10 cellular contexts compared by ENCODE assay signal in the genomic region with DNA sequence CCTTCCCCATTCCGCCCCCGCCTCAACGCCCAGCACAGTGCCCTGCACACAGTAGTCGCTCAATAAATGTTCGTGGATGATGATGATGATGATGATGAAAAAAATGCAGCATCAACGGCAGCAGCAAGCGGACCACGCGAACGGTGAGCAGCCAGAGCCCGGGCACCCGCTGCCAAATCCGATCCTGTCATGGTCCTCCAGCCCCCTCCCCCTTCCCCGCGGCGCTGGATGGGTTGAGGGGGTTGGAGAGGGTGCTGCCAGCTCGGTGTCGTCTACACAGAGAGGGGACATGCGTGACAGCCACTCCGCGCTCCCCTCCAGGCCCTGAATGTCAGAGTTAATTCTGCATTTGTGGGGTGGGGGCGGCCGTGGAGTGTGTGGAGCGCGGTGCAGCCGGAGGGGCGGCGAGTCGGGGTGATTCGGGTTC. TPM values are rescaled to one million over a fixed set of nuclear protein-coding genes. Genes with fewer than 3 reads are reported as not detected.
DNase-seq lines count a peak whose midpoint lies in the region; ATAC-seq, FAIRE-seq and TF ChIP-seq lines count a peak whose summit lies in the region.
"Had no signal": no experiment of that assay in that cellular context is flagged by ENCODE, and none has a peak within 500 bp of the region (broad histone marks: within the 10 kb centered on the region; RNA-seq: fewer than 3 reads in every experiment).

No MANE protein-coding gene starts in this region.

- peak overlapping the region; percentile 26 for H3K4me3 ChIP-seq in choroid plexus epithelial cell (ENCODE audit: low read depth, low read length)

- FAIRE-seq in frontal cortex (lab: Jason Lieb, UNC) = no peak

- H3K4me3 Mint-ChIP-seq in activated T-cell treated with anti-CD3 and anti-CD28 coated beads, Interleukin-2, amount 50 U/mL, for 4 hours = peak overlapping the region; percentile 35
- H3K4me3 Mint-ChIP-seq in mesothelial cell of epicardium (peak overlapping the region; percentile 66), type B pancreatic cell (peak overlapping the region; percentile 83)

- no peak overlapping the region for H3K27ac Mint-ChIP-seq in mesothelial cell of epicardium
- no peak overlapping the region for H3K27ac Mint-ChIP-seq in type B pancreatic cell

- H3K27me3 Mint-ChIP-seq in activated T-cell treated with anti-CD3 and anti-CD28 coated beads, Interleukin-2, amount 50 U/mL, for 4 hours (ENCODE audit: low read depth) = peaks cover 54% of the 10 kb centered on the region
- peaks cover 42% of the 10 kb centered on the region for H3K27me3 Mint-ChIP-seq in mesothelial cell of epicardium (ENCODE audit: low read depth)
- H3K27me3 Mint-ChIP-seq in type B pancreatic cell = peaks cover 52% of the 10 kb centered on the region

- no peak for ATAC-seq in activated T-cell treated with anti-CD3 and anti-CD28 coated beads, Interleukin-2, amount 50 U/mL, for 4 hours
- no peak for ATAC-seq in HG02763 (IDR thresholded peaks at IDR 0.05; ENCODE audit: unreplicated experiment)

- H3K9me3 Mint-ChIP-seq in activated T-cell treated with anti-CD3 and anti-CD28 coated beads, Interleukin-2, amount 50 U/mL, for 4 hours = no peaks in the 10 kb centered on the region
- H3K9me3 Mint-ChIP-seq in mesothelial cell of epicardium (no peaks in the 10 kb centered on the region), type B pancreatic cell (no peaks in the 10 kb centered on the region)

- TF ChIP-seq CTCF in choroid plexus epithelial cell (conservative IDR thresholded peaks at IDR 0.05; ENCODE audit: low read depth, low read length) = no peak
- no peak for TF ChIP-seq CTCF in mesothelial cell of epicardium (IDR thresholded peaks at IDR 0.05; ENCODE audit: unreplicated experiment)
- TF ChIP-seq CTCF in type B pancreatic cell (conservative IDR thresholded peaks at IDR 0.05) = no peak

- H3K36me3 Mint-ChIP-seq in activated T-cell treated with anti-CD3 and anti-CD28 coated beads, Interleukin-2, amount 50 U/mL, for 4 hours (ENCODE audit: insufficient read depth) = no peaks in the 10 kb centered on the region
- H3K36me3 Mint-ChIP-seq in mesothelial cell of epicardium (no peaks in the 10 kb centered on the region), type B pancreatic cell (no peaks in the 10 kb centered on the region)

- H3K4me1 Mint-ChIP-seq in activated T-cell treated with anti-CD3 and anti-CD28 coated beads, Interleukin-2, amount 50 U/mL, for 4 hours (ENCODE audit: low read depth) = peaks cover 6% of the 10 kb centered on the region
- H3K4me1 Mint-ChIP-seq in mesothelial cell of epicardium = peaks cover 38% of the 10 kb centered on the region
- peaks cover 44% of the 10 kb centered on the region for H3K4me1 Mint-ChIP-seq in type B pancreatic cell (ENCODE audit: unreplicated experiment)

- DNase-seq in activated T-cell treated with anti-CD3 and anti-CD28 coated beads, Interleukin-2, amount 50 U/mL, for 4 hours = no peak
- no peak for DNase-seq in activated T-cell treated with anti-CD3 and anti-CD28 coated beads, Interleukin-2, amount 50 U/mL, for 1 hour
- DNase-seq in choroid plexus epithelial cell (ENCODE audit: low read depth) = no peak
- no peak for DNase-seq in mesothelial cell of epicardium (ENCODE audit: low spot score in 2 of 2, unreplicated experiment in 2 of 2)
- no peak for DNase-seq in type B pancreatic cell (ENCODE audit: extremely low spot score, unreplicated experiment)
- DNase-seq in frontal cortex (ENCODE audit: low spot score in 2 of 2) = no peak
- DNase-seq in DMS79 (lab: John Stamatoyannopoulos, UW) = no peak
- DNase-seq: COR-L47 had no signal

RNA-seq across cellular contexts. Expression of a gene that starts 0.7 kb away (rescaled TPM):
- under 1 TPM; 0.18 to 0.52 (median 0.51) TPM for total RNA-seq in activated T-cell treated with anti-CD3 and anti-CD28 coated beads, Interleukin-2, amount 50 U/mL, for 4 hours
- 1.4 to 2.8 TPM (median 1.8 TPM) in 3 replicates for total RNA-seq in mesothelial cell of epicardium
- 10.1 and 17.4 TPM in 2 replicates for total RNA-seq in type B pancreatic cell (ENCODE audit: low replicate concordance)
- 21.6 TPM for total RNA-seq in frontal cortex
- total RNA-seq: M059J had no signal
